22 cellular contexts compared by ENCODE assay signal in genomic region chr6:31784270-31784925, GRCh38. TPM values are rescaled to one million over a fixed set of nuclear protein-coding genes. Genes with fewer than 3 reads are reported as not detected.
DNase-seq lines count a peak whose midpoint lies in the region; ATAC-seq and TF ChIP-seq lines count a peak whose summit lies in the region.
"Had no signal": no experiment of that assay in that cellular context is flagged by ENCODE, and none has a peak within 500 bp of the region (broad histone marks: within the 10 kb centered on the region; RNA-seq: fewer than 3 reads in every experiment).

No MANE protein-coding gene starts in this region.

- H3K36me3 ChIP-seq in hepatocyte (replicated peaks; ENCODE audit: insufficient read depth, low read depth), result no peaks in the 10 kb centered on the region
- H3K36me3 ChIP-seq: uterus had no signal

- H3K27ac Mint-ChIP-seq in activated naive CD4-positive, alpha-beta T cell treated with anti-CD3 and anti-CD28 coated beads, Interleukin-2, amount 10 ng/mL, durations not matched to agents 7 days and 5 days, result peak overlapping the region; percentile 31
- no peak overlapping the region for H3K27ac Mint-ChIP-seq in activated naive CD4-positive, alpha-beta T cell treated with anti-CD3 and anti-CD28 coated beads, Interleukin-2, amount 50 U/mL, for 72 hours
- H3K27ac Mint-ChIP-seq in stimulated activated naive B cell treated with anti-CD40 and anti-IgM and Interleukin-4, amounts not matched to agents 10 μg/mL and 1 μg/mL and 100 μg/mL, for 72 hours, result peak overlapping the region; percentile 51
- no peak overlapping the region for H3K27ac Mint-ChIP-seq in chondrocyte (ENCODE audit: unreplicated experiment)
- H3K27ac Mint-ChIP-seq: activated CD8-positive, alpha-beta memory T cell treated with anti-CD3 and anti-CD28 coated beads, Interleukin-2, amount 10 ng/mL, durations not matched to agents 7 days and 5 days; activated T-helper 2 cell treated with anti-CD3 and anti-CD28 coated beads, Interferon-gamma antibody, Interleukin-2, Interleukin-4, amounts not matched to agents 10 μg/mL and 5 μg/mL and 100 μg/mL, durations not matched to agents 14 hours and 24 hours and 36 hours; nephron had no signal

- no peak overlapping the region for H2AFZ ChIP-seq in hepatocyte

- H4K20me1 ChIP-seq in hepatocyte (ENCODE audit: insufficient read depth, poor library complexity, severe bottlenecking), result no peaks in the 10 kb centered on the region

- no peak for ATAC-seq in activated naive CD4-positive, alpha-beta T cell treated with anti-CD3 and anti-CD28 coated beads, Interleukin-2, amount 50 U/mL, for 72 hours
- ATAC-seq in stimulated activated naive B cell treated with anti-CD40 and anti-IgM and Interleukin-4, amounts not matched to agents 10 μg/mL and 1 μg/mL and 100 μg/mL, for 72 hours (replicated peaks), result no peak
- ATAC-seq: activated CD8-positive, alpha-beta memory T cell treated with anti-CD3 and anti-CD28 coated beads, Interleukin-2, amount 10 ng/mL, durations not matched to agents 7 days and 5 days had no signal

- H3K27me3 ChIP-seq in hepatocyte, result no peaks in the 10 kb centered on the region
- H3K27me3 ChIP-seq: Peyer's patch, uterus had no signal

- H3K9me2 ChIP-seq in hepatocyte (replicated peaks; ENCODE audit: insufficient read depth), result no peaks in the 10 kb centered on the region

- H3K27ac ChIP-seq in hepatocyte, result no peak overlapping the region
- H3K27ac ChIP-seq: C4-2B, Peyer's patch, uterus had no signal

- no peak for DNase-seq in activated naive CD4-positive, alpha-beta T cell treated with anti-CD3 and anti-CD28 coated beads, Interleukin-2, amount 10 ng/mL, durations not matched to agents 7 days and 5 days
- DNase-seq in activated naive CD4-positive, alpha-beta T cell treated with anti-CD3 and anti-CD28 coated beads, Interleukin-2, amount 50 U/mL, for 72 hours (ENCODE audit: low spot score in 2 of 2), result no peak
- DNase-seq in globus pallidus (ENCODE audit: low spot score) (peak; percentile 43), chondrocyte (ENCODE audit: low spot score) (no peak), hepatocyte (ENCODE audit: low spot score) (no peak)
- no peak for DNase-seq in stimulated activated naive B cell treated with anti-CD40 and anti-IgM and Interleukin-4, amounts not matched to agents 10 μg/mL and 1 μg/mL and 100 μg/mL, for 72 hours
- DNase-seq: activated CD8-positive, alpha-beta memory T cell treated with anti-CD3 and anti-CD28 coated beads, Interleukin-2, amount 10 ng/mL, durations not matched to agents 7 days and 5 days; DMS 273 treated with DMSO at 0.1 percent for 48 hours; erythroblast; foreskin melanocyte; Kasumi-1; kidney glomerular epithelial cell; NCI-H1092; NCI-H2029; NCI-H446 treated with DMSO at 0.1 percent for 48 hours; Peyer's patch; stimulated activated CD4-positive, alpha-beta T cell treated with anti-CD3 and anti-CD28 coated beads, Interleukin-4, amount 100 ng/mL, for 24 hours; uterus had no signal

- H3K27me3 Mint-ChIP-seq in activated naive CD4-positive, alpha-beta T cell treated with anti-CD3 and anti-CD28 coated beads, Interleukin-2, amount 10 ng/mL, durations not matched to agents 7 days and 5 days, result no peaks in the 10 kb centered on the region
- H3K27me3 Mint-ChIP-seq in stimulated activated naive B cell treated with anti-CD40 and anti-IgM and Interleukin-4, amounts not matched to agents 10 μg/mL and 1 μg/mL and 100 μg/mL, for 72 hours, result no peaks in the 10 kb centered on the region
- no peaks in the 10 kb centered on the region for H3K27me3 Mint-ChIP-seq in chondrocyte (ENCODE audit: low read depth)
- H3K27me3 Mint-ChIP-seq: activated CD8-positive, alpha-beta memory T cell treated with anti-CD3 and anti-CD28 coated beads, Interleukin-2, amount 10 ng/mL, durations not matched to agents 7 days and 5 days had no signal

- H3K9me3 Mint-ChIP-seq in activated naive CD4-positive, alpha-beta T cell treated with anti-CD3 and anti-CD28 coated beads, Interleukin-2, amount 10 ng/mL, durations not matched to agents 7 days and 5 days, result no peaks in the 10 kb centered on the region
- H3K9me3 Mint-ChIP-seq in activated naive CD4-positive, alpha-beta T cell treated with anti-CD3 and anti-CD28 coated beads, Interleukin-2, amount 50 U/mL, for 72 hours, result no peaks in the 10 kb centered on the region
- no peaks in the 10 kb centered on the region for H3K9me3 Mint-ChIP-seq in stimulated activated naive B cell treated with anti-CD40 and anti-IgM and Interleukin-4, amounts not matched to agents 10 μg/mL and 1 μg/mL and 100 μg/mL, for 72 hours
- no peaks in the 10 kb centered on the region for H3K9me3 Mint-ChIP-seq in chondrocyte (ENCODE audit: low read depth)
- H3K9me3 Mint-ChIP-seq: activated T-helper 2 cell treated with anti-CD3 and anti-CD28 coated beads, Interferon-gamma antibody, Interleukin-2, Interleukin-4, amounts not matched to agents 10 μg/mL and 5 μg/mL and 100 μg/mL, durations not matched to agents 14 hours and 24 hours and 36 hours; nephron had no signal

- H3K36me3 Mint-ChIP-seq in activated naive CD4-positive, alpha-beta T cell treated with anti-CD3 and anti-CD28 coated beads, Interleukin-2, amount 10 ng/mL, durations not matched to agents 7 days and 5 days, result peaks cover 32% of the 10 kb centered on the region
- H3K36me3 Mint-ChIP-seq in activated naive CD4-positive, alpha-beta T cell treated with anti-CD3 and anti-CD28 coated beads, Interleukin-2, amount 50 U/mL, for 72 hours, result peaks cover 0 to 13% of the 10 kb centered on the region in 2 donors
- H3K36me3 Mint-ChIP-seq in stimulated activated naive B cell treated with anti-CD40 and anti-IgM and Interleukin-4, amounts not matched to agents 10 μg/mL and 1 μg/mL and 100 μg/mL, for 72 hours, result peaks cover 51 to 52% of the 10 kb centered on the region in 2 donors
- H3K36me3 Mint-ChIP-seq in chondrocyte (ENCODE audit: low read depth), result peaks cover 28% of the 10 kb centered on the region

- H3K4me3 ChIP-seq in hepatocyte, result no peak overlapping the region
- H3K4me3 ChIP-seq: Peyer's patch, uterus had no signal

- H3K4me1 Mint-ChIP-seq in activated naive CD4-positive, alpha-beta T cell treated with anti-CD3 and anti-CD28 coated beads, Interleukin-2, amount 10 ng/mL, durations not matched to agents 7 days and 5 days, result peaks cover 3% of the 10 kb centered on the region
- peaks cover 11 to 14% of the 10 kb centered on the region in 2 donors for H3K4me1 Mint-ChIP-seq in stimulated activated naive B cell treated with anti-CD40 and anti-IgM and Interleukin-4, amounts not matched to agents 10 μg/mL and 1 μg/mL and 100 μg/mL, for 72 hours
- no peaks in the 10 kb centered on the region for H3K4me1 Mint-ChIP-seq in chondrocyte (ENCODE audit: low read depth)
- H3K4me1 Mint-ChIP-seq: nephron had no signal

- H3K4me2 ChIP-seq in hepatocyte, result no peak overlapping the region

- CTCF ChIA-PET in activated naive CD4-positive, alpha-beta T cell treated with anti-CD3 and anti-CD28 coated beads, Interleukin-2, amount 10 ng/mL, durations not matched to agents 7 days and 5 days (lab: Charles Lee), result interaction anchor here (1.3 kb wide), 1 partner anchor 15 kb away, joined by 4 read pairs; no protein-coding TSS in a partner anchor

- no peaks in the 10 kb centered on the region for H3K4me1 ChIP-seq in hepatocyte (ENCODE audit: insufficient read depth)
- H3K4me1 ChIP-seq: Peyer's patch, uterus had no signal

- peaks cover 3% of the 10 kb centered on the region for H3K79me2 ChIP-seq in hepatocyte

- TF ChIP-seq CTCF in chondrocyte (IDR thresholded peaks at IDR 0.05) (no peak), hepatocyte (IDR thresholded peaks at IDR 0.05; ENCODE audit: poor library complexity) (no peak)

- no peak overlapping the region for H3K4me3 Mint-ChIP-seq in activated naive CD4-positive, alpha-beta T cell treated with anti-CD3 and anti-CD28 coated beads, Interleukin-2, amount 10 ng/mL, durations not matched to agents 7 days and 5 days
- H3K4me3 Mint-ChIP-seq in stimulated activated naive B cell treated with anti-CD40 and anti-IgM and Interleukin-4, amounts not matched to agents 10 μg/mL and 1 μg/mL and 100 μg/mL, for 72 hours, result no peak overlapping the region
- no peak overlapping the region for H3K4me3 Mint-ChIP-seq in chondrocyte (ENCODE audit: unreplicated experiment)
- H3K4me3 Mint-ChIP-seq: activated CD8-positive, alpha-beta memory T cell treated with anti-CD3 and anti-CD28 coated beads, Interleukin-2, amount 10 ng/mL, durations not matched to agents 7 days and 5 days; nephron had no signal

- WGBS in hepatocyte (ENCODE audit: low lambda C conversion rate, missing lambda C conversion rate), result 96% methylated on average over 15 of the region's 15 CpGs

- no peaks in the 10 kb centered on the region for H3K9me3 ChIP-seq in hepatocyte (ENCODE audit: low read depth)
- H3K9me3 ChIP-seq: Peyer's patch, uterus had no signal

RNA-seq across cellular contexts. Expression of gene VWA7, which starts 7.3 kb away (rescaled TPM):
- 1 to 10 TPM in 1 of 2 donors, under 1 TPM in 1; 0.68 to 2.6 TPM for total RNA-seq in activated naive CD4-positive, alpha-beta T cell treated with anti-CD3 and anti-CD28 coated beads, Interleukin-2, amount 50 U/mL, for 72 hours
- total RNA-seq in chondrocyte (0.15 to 0.62 TPM (median 0.17 TPM) in 3 replicates), hepatocyte (1.5 and 3.4 TPM in 2 replicates)
- polyA plus RNA-seq in hepatocyte, result 2.8 and 5.2 TPM in 2 replicates
- total RNA-seq: subcutaneous adipose tissue had no signal

RNA-seq across cellular contexts. Expression of gene VARS1, which starts 11.2 kb away (rescaled TPM):
- total RNA-seq in activated naive CD4-positive, alpha-beta T cell treated with anti-CD3 and anti-CD28 coated beads, Interleukin-2, amount 50 U/mL, for 72 hours, result 100 to 1,000 TPM in 1 of 2 donors, 10 to 100 TPM in 1; 57.7 to 127 TPM
- total RNA-seq in chondrocyte, result 71.1 to 101 TPM (median 71.9 TPM) in 3 replicates
- total RNA-seq in hepatocyte, result 23.3 and 36.6 TPM in 2 replicates
- polyA plus RNA-seq in hepatocyte, result 51.0 and 59.6 TPM in 2 replicates

RNA-seq across cellular contexts. Expression of gene SAPCD1, which starts 21.9 kb away (rescaled TPM):
- 10 to 100 TPM; 13.3 to 21.3 TPM for total RNA-seq in activated naive CD4-positive, alpha-beta T cell treated with anti-CD3 and anti-CD28 coated beads, Interleukin-2, amount 50 U/mL, for 72 hours
- total RNA-seq in chondrocyte, result 1.3 to 2.4 TPM (median 1.4 TPM) in 3 replicates
- total RNA-seq in hepatocyte, result 1.4 and 4.1 TPM in 2 replicates
- polyA plus RNA-seq in hepatocyte, result 1.8 and 2.0 TPM in 2 replicates

RNA-seq across cellular contexts. Expression of gene LSM2, which starts 22.4 kb away (rescaled TPM):
- 100 to 1,000 TPM; 150 to 173 TPM for total RNA-seq in activated naive CD4-positive, alpha-beta T cell treated with anti-CD3 and anti-CD28 coated beads, Interleukin-2, amount 50 U/mL, for 72 hours
- total RNA-seq in chondrocyte (35.0 to 42.5 TPM (median 35.7 TPM) in 3 replicates), hepatocyte (42.9 and 51.9 TPM in 2 replicates)
- 48.7 and 57.9 TPM in 2 replicates for polyA plus RNA-seq in hepatocyte

RNA-seq across cellular contexts. Expression of gene HSPA1L, which starts 30.7 kb away (rescaled TPM):
- 1 to 10 TPM; 2.3 to 2.8 TPM for total RNA-seq in activated naive CD4-positive, alpha-beta T cell treated with anti-CD3 and anti-CD28 coated beads, Interleukin-2, amount 50 U/mL, for 72 hours
- 0.89 to 1.5 TPM (median 1.00 TPM) in 3 replicates for total RNA-seq in chondrocyte
- total RNA-seq in hepatocyte, result 1.4 and 2.2 TPM in 2 replicates
- polyA plus RNA-seq in hepatocyte, result 1.0 and 2.7 TPM in 2 replicates

Comparison
In these comparisons a context has a peak if more than half of its experiments do, and no peak if none do; other contexts are left out.
1. H3K27ac Mint-ChIP-seq: peak in activated naive CD4-positive, alpha-beta T cell treated with anti-CD3 and anti-CD28 coated beads, Interleukin-2, amount 10 ng/mL, durations not matched to agents 7 days and 5 days (single experiment) and stimulated activated naive B cell treated with anti-CD40 and anti-IgM and Interleukin-4, amounts not matched to agents 10 μg/mL and 1 μg/mL and 100 μg/mL, for 72 hours (single experiment); none in activated naive CD4-positive, alpha-beta T cell treated with anti-CD3 and anti-CD28 coated beads, Interleukin-2, amount 50 U/mL, for 72 hours (0 of 2) and chondrocyte (single experiment).